11 cellular contexts compared by ENCODE assay signal in the genomic region with DNA sequence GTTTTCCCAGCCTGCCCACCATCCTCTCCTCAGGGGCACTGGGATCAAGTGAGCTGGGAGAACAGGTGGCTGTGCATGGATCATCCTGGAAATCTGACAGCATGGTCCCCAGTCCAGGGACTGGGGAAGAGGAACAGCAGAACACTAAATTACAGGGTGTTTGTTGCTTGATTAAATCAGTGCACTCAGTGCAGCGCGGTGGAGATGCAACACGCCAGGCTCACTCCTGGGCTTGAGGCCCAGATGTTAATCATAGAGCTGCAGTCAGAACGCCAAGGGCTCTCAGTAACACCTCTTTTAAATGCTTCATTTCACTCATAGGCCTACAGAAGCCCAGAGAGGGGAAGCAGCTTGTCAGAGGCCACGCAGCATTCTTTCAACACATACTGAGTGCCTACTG. TPM values are rescaled to one million over a fixed set of nuclear protein-coding genes. Genes with fewer than 3 reads are reported as not detected.
DNase-seq lines count a peak whose midpoint lies in the region; ATAC-seq and TF ChIP-seq lines count a peak whose summit lies in the region.
"Had no signal": no experiment of that assay in that cellular context is flagged by ENCODE, and none has a peak within 500 bp of the region (broad histone marks: within the 10 kb centered on the region; RNA-seq: fewer than 3 reads in every experiment).

No MANE protein-coding gene starts in this region.

- DNase-seq in AG20443 (ENCODE audit: low spot score): peak; percentile 81
- peak; percentile 72 for DNase-seq in fibroblast of the aortic adventitia (ENCODE audit: low read depth)
- no peak for DNase-seq in activated naive CD4-positive, alpha-beta T cell (lab: John Stamatoyannopoulos, UW)
- DNase-seq in NCI-H2029 (lab: John Stamatoyannopoulos, UW): no peak
- no peak for DNase-seq in ovary
- DNase-seq: activated CD4-positive, alpha-beta memory T cell treated with anti-CD3 and anti-CD28 coated beads for 36 hours; SHP77 treated with DMSO at 0.1 percent for 48 hours; upper lobe of right lung had no signal

- no peak for ATAC-seq in GM21529 (IDR thresholded peaks at IDR 0.05; ENCODE audit: unreplicated experiment)

- no peak for TF ChIP-seq EP300 in ovary (IDR thresholded peaks at IDR 0.05)

- WGBS in ovary, 3 donors: 71 to 89% (median 87%) methylated on average over 5 of the region's 5 CpGs

- H3K27ac ChIP-seq in muscle layer of duodenum (ENCODE audit: low read length) (peak overlapping the region; percentile 56), ovary (no peak overlapping the region)
- H3K27ac ChIP-seq: upper lobe of right lung had no signal

- TF ChIP-seq CTCF in fibroblast of the aortic adventitia (IDR thresholded peaks at IDR 0.05; ENCODE audit: insufficient read depth, low read length) (no peak), ovary (IDR thresholded peaks at IDR 0.05) (no peak)

- TF ChIP-seq POLR2A in ovary (IDR thresholded peaks at IDR 0.05): no peak

- no peaks in the 10 kb centered on the region for H3K9me3 ChIP-seq in muscle layer of duodenum (ENCODE audit: control insufficient read depth in 1 of 2, low read length in 2 of 2)
- H3K9me3 ChIP-seq in ovary: no peaks in the 10 kb centered on the region
- H3K9me3 ChIP-seq: upper lobe of right lung had no signal

- H3K4me3 ChIP-seq in fibroblast of the aortic adventitia (ENCODE audit: low read depth, low read length) (no peak overlapping the region), muscle layer of duodenum (ENCODE audit: low read depth in 1 of 2, low read length in 2 of 2) (no peak overlapping the region), ovary (no peak overlapping the region)
- H3K4me3 ChIP-seq: upper lobe of right lung had no signal

- H3K27me3 ChIP-seq in muscle layer of duodenum (ENCODE audit: low read depth, low read length) (no peaks in the 10 kb centered on the region), ovary (no peaks in the 10 kb centered on the region)
- H3K27me3 ChIP-seq: upper lobe of right lung had no signal

- peaks cover 9 to 14% of the 10 kb centered on the region in 2 donors for H3K4me1 ChIP-seq in muscle layer of duodenum (ENCODE audit: control insufficient read depth in 1 of 2, insufficient read depth in 2 of 2, low read length in 2 of 2)
- no peaks in the 10 kb centered on the region for H3K4me1 ChIP-seq in ovary (ENCODE audit: insufficient read depth)
- H3K4me1 ChIP-seq: upper lobe of right lung had no signal

- intact Hi-C loops in ovary (cut with DNase I): loop anchor here in 1 of 4 donors (5.0 kb wide), 1 partner anchor 544 kb away; no protein-coding TSS in a partner anchor

- H3K36me3 ChIP-seq in muscle layer of duodenum (ENCODE audit: control insufficient read depth in 1 of 2, insufficient read depth in 2 of 2, low read length in 2 of 2): no peaks in the 10 kb centered on the region
- no peaks in the 10 kb centered on the region for H3K36me3 ChIP-seq in ovary
- H3K36me3 ChIP-seq: upper lobe of right lung had no signal

TF ChIP-seq in PFSK-1, 5 proteins besides CTCF, POLR2A, EP300 and RAD21:
- TF ChIP-seq POLR2AphosphoS5 (IDR thresholded peaks at IDR 0.05; ENCODE audit: low read depth, low read length) (no peak), FOXP2 (optimal IDR thresholded peaks at IDR 0.05; ENCODE audit: borderline replicate concordance, extremely low read depth, extremely low read length, insufficient read depth) (peak; percentile 46), SIN3A (IDR thresholded peaks at IDR 0.05; ENCODE audit: borderline replicate concordance, insufficient read depth, low read length) (0 out of 2 replicates have a peak, but pooled peaks have one; percentile 15)

RNA-seq across cellular contexts. Expression of a gene that starts 14.2 kb away (rescaled TPM):
- 197 TPM for polyA plus RNA-seq in PFSK-1 (2012; ENCODE audit: insufficient read length, low read depth)
- total RNA-seq in fibroblast of the aortic adventitia (ENCODE audit: low replicate concordance) (66.8 and 114 TPM in 2 replicates), ovary (100 to 1,000 TPM in 5 of 7 donors, 10 to 100 TPM in 2; 49.0 to 249 (median 150) TPM)
- polyA plus RNA-seq in ovary: 100 to 1,000 TPM in 1 of 2 donors, 10 to 100 TPM in 1; 38.1 to 121 TPM

Comparison
In these comparisons a context has a peak if more than half of its experiments do, and no peak if none do; other contexts are left out.
1. DNase-seq: peak in AG20443 (single experiment) and fibroblast of the aortic adventitia (single experiment); none in activated naive CD4-positive, alpha-beta T cell (0 of 4), NCI-H2029 (single experiment) and ovary (0 of 5).